Comparison of ENCODE assay signal across 1 cellular context in genomic region chr1:230626274-230626673, GRCh38.
TF ChIP-seq lines count a peak whose summit lies in the region.

No MANE protein-coding gene starts in this region.

TF ChIP-seq in K562, 482 proteins besides CTCF, POLR2A, EP300 and RAD21 (continued from another document):
- no peak for TF ChIP-seq AFF1 (IDR thresholded peaks at IDR 0.05; ENCODE audit: low read depth in 1 of 2, partially characterized antibody in 2 of 2)
- no peak for TF ChIP-seq ARID4B (CRISPR knock-in tag; IDR thresholded peaks at IDR 0.05)
- TF ChIP-seq NFIC (IDR thresholded peaks at IDR 0.05), result peak; percentile 43
